Comparison of ENCODE assay signal across 28 cellular contexts in genomic region chr13:110336108-110336507, GRCh38. TPM values are rescaled to one million over a fixed set of nuclear protein-coding genes. Genes with fewer than 3 reads are reported as not detected.
DNase-seq lines count a peak whose midpoint lies in the region; ATAC-seq and TF ChIP-seq lines count a peak whose summit lies in the region.
"Had no signal": no experiment of that assay in that cellular context is flagged by ENCODE, and none has a peak within 500 bp of the region (broad histone marks: within the 10 kb centered on the region; RNA-seq: fewer than 3 reads in every experiment).

No MANE protein-coding gene starts in this region.

- H3K27ac ChIP-seq in heart right ventricle (peak overlapping the region in 7 of 10 donors; percentile 67 to 96 (median 90)), lower lobe of right lung (peak overlapping the region; percentile 76), sigmoid colon (peak overlapping the region; percentile 88 to 100 (median 94)), vagina (peak overlapping the region; percentile 87), right lobe of liver (no peak overlapping the region)
- H3K27ac ChIP-seq: cardiac muscle cell, HL-60 had no signal

- intact Hi-C loops in heart right ventricle (cut with DNase I) (no loop called here), Right ventricle myocardium superior (cut with DNase I) (no loop called here), lower lobe of right lung (cut with DNase I) (no loop called here), sigmoid colon (cut with DNase I) (no loop called here), vagina (cut with DNase I) (loop anchor here (10.0 kb wide), 1 partner anchor 79 kb away; no protein-coding TSS in a partner anchor), right lobe of liver (cut with DNase I) (no loop called here)

- H3K9me3 ChIP-seq in heart right ventricle (no peaks in the 10 kb centered on the region), lower lobe of right lung (no peaks in the 10 kb centered on the region), sigmoid colon (no peaks in the 10 kb centered on the region), vagina (no peaks in the 10 kb centered on the region), right lobe of liver (no peaks in the 10 kb centered on the region)
- H3K9me3 ChIP-seq: SK-N-SH had no signal

- DNase-seq in heart right ventricle (no peak), Right ventricle myocardium superior (no peak), lower lobe of right lung (no peak), sigmoid colon (no peak), vagina (ENCODE audit: extremely low spot score in 2 of 2) (no peak), NCI-H146 (lab: John Stamatoyannopoulos, UW) (no peak), right lobe of liver (no peak)
- DNase-seq: 8988T; activated CD4-positive, alpha-beta T cell treated with anti-CD3 and anti-CD28 coated beads for 36 hours; activated CD8-positive, alpha-beta memory T cell treated with anti-CD3 and anti-CD28 coated beads for 24 hours; activated naive CD4-positive, alpha-beta T cell; activated T-cell treated with anti-CD3 and anti-CD28 coated beads, Interleukin-2, amount 50 U/mL, for 4 hours; CD4-positive, alpha-beta T cell; dermis blood vessel endothelial cell; DMS153; NCI-H1092; NCI-H1930; NCI-H526 treated with DMSO at 0.1 percent for 48 hours; RPMI8226; SK-N-SH; small intestine; T-helper 2 cell had no signal

- H3K36me3 ChIP-seq in heart right ventricle (peaks cover 0 to 37% (median 0%) of the 10 kb centered on the region in 9 donors), lower lobe of right lung (no peaks in the 10 kb centered on the region), sigmoid colon (no peaks in the 10 kb centered on the region), vagina (no peaks in the 10 kb centered on the region), right lobe of liver (no peaks in the 10 kb centered on the region)
- H3K36me3 ChIP-seq: cardiac muscle cell had no signal

- no peak overlapping the region for H3K4me3 ChIP-seq in heart right ventricle
- no peak overlapping the region for H3K4me3 ChIP-seq in lower lobe of right lung
- H3K4me3 ChIP-seq in sigmoid colon = no peak overlapping the region
- H3K4me3 ChIP-seq in vagina = no peak overlapping the region
- no peak overlapping the region for H3K4me3 ChIP-seq in right lobe of liver
- H3K4me3 ChIP-seq: cardiac muscle cell had no signal

- no peak for TF ChIP-seq EP300 in sigmoid colon (IDR thresholded peaks at IDR 0.05)

- WGBS in heart right ventricle, 2 donors = 88 to 92% methylated on average over 9 of the region's 9 CpGs
- 90 to 95% methylated on average over 9 of the region's 9 CpGs for WGBS in sigmoid colon, 2 donors
- WGBS in right lobe of liver (ENCODE audit: insufficient coverage, low coverage, low lambda C conversion rate, missing lambda C conversion rate) = 81% methylated on average over 9 of the region's 9 CpGs

- TF ChIP-seq CTCF in heart right ventricle (IDR thresholded peaks at IDR 0.05) = no peak
- TF ChIP-seq CTCF in lower lobe of right lung (IDR thresholded peaks at IDR 0.05) = no peak
- no peak for TF ChIP-seq CTCF in sigmoid colon (IDR thresholded peaks at IDR 0.05)
- TF ChIP-seq CTCF in vagina (IDR thresholded peaks at IDR 0.05) = no peak
- no peak for TF ChIP-seq CTCF in right lobe of liver (IDR thresholded peaks at IDR 0.05)

- ATAC-seq in heart right ventricle (no peak), Right ventricle myocardium superior (ENCODE audit: poor library complexity) (no peak), lower lobe of right lung (no peak), GM19351 (IDR thresholded peaks at IDR 0.05; ENCODE audit: unreplicated experiment) (no peak), right lobe of liver (no peak)
- ATAC-seq: activated CD4-positive, alpha-beta T cell treated with anti-CD3 and anti-CD28 coated beads for 36 hours; activated T-cell treated with anti-CD3 and anti-CD28 coated beads, Interleukin-2, amount 50 U/mL, for 4 hours; HCT116; left lobe of liver; stimulated activated effector memory CD8-positive, alpha-beta T cell treated with anti-CD3 and anti-CD28 coated beads, Interleukin-12 subunit alpha, Interleukin-12 subunit beta, amount 100 ng/mL, for 72 hours had no signal

- H3K27me3 ChIP-seq in heart right ventricle (peaks cover 0 to 7% (median 0%) of the 10 kb centered on the region in 7 donors), lower lobe of right lung (ENCODE audit: low read depth) (no peaks in the 10 kb centered on the region), sigmoid colon (no peaks in the 10 kb centered on the region), vagina (no peaks in the 10 kb centered on the region), right lobe of liver (no peaks in the 10 kb centered on the region)
- H3K27me3 ChIP-seq: cardiac muscle cell had no signal

- TF ChIP-seq POLR2A in sigmoid colon (IDR thresholded peaks at IDR 0.05) = no peak
- no peak for TF ChIP-seq POLR2A in vagina (IDR thresholded peaks at IDR 0.05)
- TF ChIP-seq POLR2A in right lobe of liver (IDR thresholded peaks at IDR 0.05) = no peak

- peaks cover 25 to 99% (median 83%) of the 10 kb centered on the region in 9 donors for H3K4me1 ChIP-seq in heart right ventricle
- H3K4me1 ChIP-seq in lower lobe of right lung = peaks cover 51% of the 10 kb centered on the region
- peaks cover 0 to 100% (median 95%) of the 10 kb centered on the region in 4 donors for H3K4me1 ChIP-seq in sigmoid colon
- peaks cover 69% of the 10 kb centered on the region for H3K4me1 ChIP-seq in vagina
- H3K4me1 ChIP-seq in right lobe of liver = no peaks in the 10 kb centered on the region

RNA-seq across cellular contexts. Expression of gene COL4A2, which starts 29.0 kb away (rescaled TPM):
- total RNA-seq in heart right ventricle (100 to 1,000 TPM in 7 of 10 donors, 10 to 100 TPM in 3; 81.7 to 301 (median 128) TPM), Right ventricle myocardium superior (91.2 TPM), lower lobe of right lung (185 TPM), sigmoid colon (1,000 to 10,000 TPM in 1 of 4 donors, 100 to 1,000 TPM in 3; 306 to 1,039 (median 489) TPM), vagina (180 TPM), right lobe of liver (10 to 100 TPM in 5 of 6 experiments, 1 to 10 TPM in 1; 8.4 to 65.8 (median 42.5) TPM)
- polyA plus RNA-seq in heart right ventricle (100 to 1,000 TPM; 111 to 265 TPM), sigmoid colon (10 to 100 TPM; 24.0 to 83.5 (median 25.2) TPM)
- total RNA-seq: activated CD4-positive, alpha-beta T cell treated with anti-CD3 and anti-CD28 coated beads for 36 hours; CD4-positive, alpha-beta T cell had no signal

RNA-seq across cellular contexts. Expression of gene COL4A1, which starts 29.2 kb away (rescaled TPM):
- total RNA-seq in heart right ventricle (100 to 1,000 TPM in 7 of 10 donors, 10 to 100 TPM in 3; 96.3 to 342 (median 147) TPM), Right ventricle myocardium superior (107 TPM), lower lobe of right lung (161 TPM), sigmoid colon (100 to 1,000 TPM; 235 to 598 (median 350) TPM), vagina (178 TPM), right lobe of liver (10 to 100 TPM in 5 of 6 experiments, 1 to 10 TPM in 1; 8.0 to 89.8 (median 41.1) TPM)
- polyA plus RNA-seq in heart right ventricle (100 to 1,000 TPM in 1 of 2 donors, 10 to 100 TPM in 1; 83.3 to 234 TPM), sigmoid colon (10 to 100 TPM in 2 of 3 donors, 1 to 10 TPM in 1; 9.2 to 60.5 (median 10.8) TPM)

Comparison
In these comparisons a context has a peak if more than half of its experiments do, and no peak if none do; other contexts are left out.
1. H3K27ac ChIP-seq: peak in heart right ventricle (7 of 10), lower lobe of right lung (single experiment), sigmoid colon (4 of 4) and vagina (single experiment); none in right lobe of liver (0 of 3).